In genomic region chr16:89473791-89474414, GRCh38 we compare ENCODE assay signal across 1 cellular context.
TF ChIP-seq lines count a peak whose summit lies in the region.

No MANE protein-coding gene starts in this region.

TF ChIP-seq in K562, 482 proteins besides CTCF, POLR2A, EP300 and RAD21 (continued from another document and continues in another):
- TF ChIP-seq, protein P1, sequence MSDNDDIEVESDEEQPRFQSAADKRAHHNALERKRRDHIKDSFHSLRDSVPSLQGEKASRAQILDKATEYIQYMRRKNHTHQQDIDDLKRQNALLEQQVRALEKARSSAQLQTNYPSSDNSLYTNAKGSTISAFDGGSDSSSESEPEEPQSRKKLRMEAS (CRISPR knock-in tag; IDR thresholded peaks at IDR 0.05) = no peak
- TF ChIP-seq EHMT2 (IDR thresholded peaks at IDR 0.05) = no peak
- TF ChIP-seq, protein P2, sequence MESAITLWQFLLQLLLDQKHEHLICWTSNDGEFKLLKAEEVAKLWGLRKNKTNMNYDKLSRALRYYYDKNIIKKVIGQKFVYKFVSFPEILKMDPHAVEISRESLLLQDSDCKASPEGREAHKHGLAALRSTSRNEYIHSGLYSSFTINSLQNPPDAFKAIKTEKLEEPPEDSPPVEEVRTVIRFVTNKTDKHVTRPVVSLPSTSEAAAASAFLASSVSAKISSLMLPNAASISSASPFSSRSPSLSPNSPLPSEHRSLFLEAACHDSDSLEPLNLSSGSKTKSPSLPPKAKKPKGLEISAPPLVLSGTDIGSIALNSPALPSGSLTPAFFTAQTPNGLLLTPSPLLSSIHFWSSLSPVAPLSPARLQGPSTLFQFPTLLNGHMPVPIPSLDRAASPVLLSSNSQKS (CRISPR knock-in tag; IDR thresholded peaks at IDR 0.05) = no peak
- no peak for TF ChIP-seq PURB (CRISPR knock-in tag; IDR thresholded peaks at IDR 0.05; ENCODE audit: low read depth)
- no peak for TF ChIP-seq ZNF77 (CRISPR knock-in tag; IDR thresholded peaks at IDR 0.05)
- TF ChIP-seq ARID2 (IDR thresholded peaks at IDR 0.05) = no peak
- TF ChIP-seq DNMT1 (IDR thresholded peaks at IDR 0.05) = no peak
- TF ChIP-seq ZNF707 (CRISPR knock-in tag; conservative IDR thresholded peaks at IDR 0.05) = no peak
- TF ChIP-seq, protein P3, sequence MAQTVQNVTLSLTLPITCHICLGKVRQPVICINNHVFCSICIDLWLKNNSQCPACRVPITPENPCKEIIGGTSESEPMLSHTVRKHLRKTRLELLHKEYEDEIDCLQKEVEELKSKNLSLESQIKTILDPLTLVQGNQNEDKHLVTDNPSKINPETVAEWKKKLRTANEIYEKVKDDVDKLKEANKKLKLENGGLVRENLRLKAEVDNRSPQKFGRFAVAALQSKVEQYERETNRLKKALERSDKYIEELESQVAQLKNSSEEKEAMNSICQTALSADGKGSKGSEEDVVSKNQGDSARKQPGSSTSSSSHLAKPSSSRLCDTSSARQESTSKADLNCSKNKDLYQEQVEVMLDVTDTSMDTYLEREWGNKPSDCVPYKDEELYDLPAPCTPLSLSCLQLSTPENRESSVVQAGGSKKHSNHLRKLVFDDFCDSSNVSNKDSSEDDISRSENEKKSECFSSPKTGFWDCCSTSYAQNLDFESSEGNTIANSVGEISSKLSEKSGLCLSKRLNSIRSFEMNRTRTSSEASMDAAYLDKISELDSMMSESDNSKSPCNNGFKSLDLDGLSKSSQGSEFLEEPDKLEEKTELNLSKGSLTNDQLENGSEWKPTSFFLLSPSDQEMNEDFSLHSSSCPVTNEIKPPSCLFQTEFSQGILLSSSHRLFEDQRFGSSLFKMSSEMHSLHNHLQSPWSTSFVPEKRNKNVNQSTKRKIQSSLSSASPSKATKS (CRISPR knock-in tag; IDR thresholded peaks at IDR 0.05) = no peak
- TF ChIP-seq ZEB2 (IDR thresholded peaks at IDR 0.05) = peak; percentile 16; the same call in 1 of the 2 replicates
- no peak for TF ChIP-seq ZBTB49 (CRISPR knock-in tag; IDR thresholded peaks at IDR 0.05; ENCODE audit: borderline replicate concordance)
- TF ChIP-seq SMARCA4 (IDR thresholded peaks at IDR 0.05) = peak; percentile 57; the same call in 1 of the 2 replicates
- TF ChIP-seq GABPB1 (CRISPR knock-in tag; IDR thresholded peaks at IDR 0.05) = no peak
- TF ChIP-seq, protein P4, sequence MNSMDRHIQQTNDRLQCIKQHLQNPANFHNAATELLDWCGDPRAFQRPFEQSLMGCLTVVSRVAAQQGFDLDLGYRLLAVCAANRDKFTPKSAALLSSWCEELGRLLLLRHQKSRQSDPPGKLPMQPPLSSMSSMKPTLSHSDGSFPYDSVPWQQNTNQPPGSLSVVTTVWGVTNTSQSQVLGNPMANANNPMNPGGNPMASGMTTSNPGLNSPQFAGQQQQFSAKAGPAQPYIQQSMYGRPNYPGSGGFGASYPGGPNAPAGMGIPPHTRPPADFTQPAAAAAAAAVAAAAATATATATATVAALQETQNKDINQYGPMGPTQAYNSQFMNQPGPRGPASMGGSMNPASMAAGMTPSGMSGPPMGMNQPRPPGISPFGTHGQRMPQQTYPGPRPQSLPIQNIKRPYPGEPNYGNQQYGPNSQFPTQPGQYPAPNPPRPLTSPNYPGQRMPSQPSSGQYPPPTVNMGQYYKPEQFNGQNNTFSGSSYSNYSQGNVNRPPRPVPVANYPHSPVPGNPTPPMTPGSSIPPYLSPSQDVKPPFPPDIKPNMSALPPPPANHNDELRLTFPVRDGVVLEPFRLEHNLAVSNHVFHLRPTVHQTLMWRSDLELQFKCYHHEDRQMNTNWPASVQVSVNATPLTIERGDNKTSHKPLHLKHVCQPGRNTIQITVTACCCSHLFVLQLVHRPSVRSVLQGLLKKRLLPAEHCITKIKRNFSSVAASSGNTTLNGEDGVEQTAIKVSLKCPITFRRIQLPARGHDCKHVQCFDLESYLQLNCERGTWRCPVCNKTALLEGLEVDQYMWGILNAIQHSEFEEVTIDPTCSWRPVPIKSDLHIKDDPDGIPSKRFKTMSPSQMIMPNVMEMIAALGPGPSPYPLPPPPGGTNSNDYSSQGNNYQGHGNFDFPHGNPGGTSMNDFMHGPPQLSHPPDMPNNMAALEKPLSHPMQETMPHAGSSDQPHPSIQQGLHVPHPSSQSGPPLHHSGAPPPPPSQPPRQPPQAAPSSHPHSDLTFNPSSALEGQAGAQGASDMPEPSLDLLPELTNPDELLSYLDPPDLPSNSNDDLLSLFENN (IDR thresholded peaks at IDR 0.05; ENCODE audit: low read depth in 2 of 2, low read length in 2 of 2) = no peak
- no peak for TF ChIP-seq OTX1 (CRISPR knock-in tag; IDR thresholded peaks at IDR 0.05)
- no peak for TF ChIP-seq ZNF778 (CRISPR knock-in tag; IDR thresholded peaks at IDR 0.05)
- TF ChIP-seq ZNF174 (CRISPR knock-in tag; IDR thresholded peaks at IDR 0.05) = no peak
- no peak for TF ChIP-seq YBX1 (IDR thresholded peaks at IDR 0.05)
- TF ChIP-seq ZBTB26 (CRISPR knock-in tag; IDR thresholded peaks at IDR 0.05) = no peak
- TF ChIP-seq NR3C1 (CRISPR knock-in tag; IDR thresholded peaks at IDR 0.05) = no peak
- no peak for TF ChIP-seq ILF3 (IDR thresholded peaks at IDR 0.05; ENCODE audit: borderline replicate concordance)
- TF ChIP-seq RBM17 (IDR thresholded peaks at IDR 0.05; ENCODE audit: borderline replicate concordance, low read depth, low read length) = no peak
- no peak for TF ChIP-seq HES1 (IDR thresholded peaks at IDR 0.05; ENCODE audit: low read depth)
- TF ChIP-seq FOSL1 (tag; conservative IDR thresholded peaks at IDR 0.05) = peak; percentile 73
- TF ChIP-seq PTBP1 (IDR thresholded peaks at IDR 0.05; ENCODE audit: low read depth, low read length) = no peak
- TF ChIP-seq HBP1 (CRISPR knock-in tag; IDR thresholded peaks at IDR 0.05) = no peak
- TF ChIP-seq XRCC5 (IDR thresholded peaks at IDR 0.05; ENCODE audit: low read depth, low read length) = no peak
- no peak for TF ChIP-seq HNRNPLL (IDR thresholded peaks at IDR 0.05; ENCODE audit: low read depth, low read length, poor library complexity, severe bottlenecking)
- TF ChIP-seq ZNF143 (CRISPR knock-in tag; IDR thresholded peaks at IDR 0.05) = no peak
- no peak for TF ChIP-seq COPS2 (conservative IDR thresholded peaks at IDR 0.05)
- TF ChIP-seq, protein P5, sequence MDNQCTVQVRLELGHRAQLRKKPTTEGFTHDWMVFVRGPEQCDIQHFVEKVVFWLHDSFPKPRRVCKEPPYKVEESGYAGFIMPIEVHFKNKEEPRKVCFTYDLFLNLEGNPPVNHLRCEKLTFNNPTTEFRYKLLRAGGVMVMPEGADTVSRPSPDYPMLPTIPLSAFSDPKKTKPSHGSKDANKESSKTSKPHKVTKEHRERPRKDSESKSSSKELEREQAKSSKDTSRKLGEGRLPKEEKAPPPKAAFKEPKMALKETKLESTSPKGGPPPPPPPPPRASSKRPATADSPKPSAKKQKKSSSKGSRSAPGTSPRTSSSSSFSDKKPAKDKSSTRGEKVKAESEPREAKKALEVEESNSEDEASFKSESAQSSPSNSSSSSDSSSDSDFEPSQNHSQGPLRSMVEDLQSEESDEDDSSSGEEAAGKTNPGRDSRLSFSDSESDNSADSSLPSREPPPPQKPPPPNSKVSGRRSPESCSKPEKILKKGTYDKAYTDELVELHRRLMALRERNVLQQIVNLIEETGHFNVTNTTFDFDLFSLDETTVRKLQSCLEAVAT (IDR thresholded peaks at IDR 0.05) = no peak
- no peak for TF ChIP-seq SNAPC5 (CRISPR knock-in tag; IDR thresholded peaks at IDR 0.05)
- TF ChIP-seq THAP7 (CRISPR knock-in tag; IDR thresholded peaks at IDR 0.05) = no peak
- no peak for TF ChIP-seq ZNF347 (CRISPR knock-in tag; IDR thresholded peaks at IDR 0.05; ENCODE audit: low read depth)
- TF ChIP-seq BHLHE40 (IDR thresholded peaks at IDR 0.05; ENCODE audit: low read length) = no peak
- no peak for TF ChIP-seq ETS2 (tag; IDR thresholded peaks at IDR 0.05; ENCODE audit: borderline replicate concordance, poor library complexity, severe bottlenecking)
- no peak for TF ChIP-seq ZNF316 (IDR thresholded peaks at IDR 0.05)
- no peak for TF ChIP-seq HMGN3 (IDR thresholded peaks at IDR 0.05; ENCODE audit: borderline replicate concordance, extremely low read depth, insufficient read length, low read depth, low read length)
- no peak for TF ChIP-seq HIVEP1 (CRISPR knock-in tag; IDR thresholded peaks at IDR 0.05)
- TF ChIP-seq, protein P6, sequence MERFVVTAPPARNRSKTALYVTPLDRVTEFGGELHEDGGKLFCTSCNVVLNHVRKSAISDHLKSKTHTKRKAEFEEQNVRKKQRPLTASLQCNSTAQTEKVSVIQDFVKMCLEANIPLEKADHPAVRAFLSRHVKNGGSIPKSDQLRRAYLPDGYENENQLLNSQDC (CRISPR knock-in tag; IDR thresholded peaks at IDR 0.05) = no peak
- TF ChIP-seq CBX8 (IDR thresholded peaks at IDR 0.05; ENCODE audit: borderline replicate concordance, extremely low read depth, low read depth, low read length, poor library complexity, severe bottlenecking) = no peak
- TF ChIP-seq ZNF592 (IDR thresholded peaks at IDR 0.05) = no peak
- no peak for TF ChIP-seq WHSC1 (IDR thresholded peaks at IDR 0.05; ENCODE audit: low read length)
- TF ChIP-seq ESRRB (CRISPR knock-in tag; IDR thresholded peaks at IDR 0.05; ENCODE audit: borderline replicate concordance) = no peak
